Comparison of ENCODE assay signal across 11 cellular contexts in the genomic region with DNA sequence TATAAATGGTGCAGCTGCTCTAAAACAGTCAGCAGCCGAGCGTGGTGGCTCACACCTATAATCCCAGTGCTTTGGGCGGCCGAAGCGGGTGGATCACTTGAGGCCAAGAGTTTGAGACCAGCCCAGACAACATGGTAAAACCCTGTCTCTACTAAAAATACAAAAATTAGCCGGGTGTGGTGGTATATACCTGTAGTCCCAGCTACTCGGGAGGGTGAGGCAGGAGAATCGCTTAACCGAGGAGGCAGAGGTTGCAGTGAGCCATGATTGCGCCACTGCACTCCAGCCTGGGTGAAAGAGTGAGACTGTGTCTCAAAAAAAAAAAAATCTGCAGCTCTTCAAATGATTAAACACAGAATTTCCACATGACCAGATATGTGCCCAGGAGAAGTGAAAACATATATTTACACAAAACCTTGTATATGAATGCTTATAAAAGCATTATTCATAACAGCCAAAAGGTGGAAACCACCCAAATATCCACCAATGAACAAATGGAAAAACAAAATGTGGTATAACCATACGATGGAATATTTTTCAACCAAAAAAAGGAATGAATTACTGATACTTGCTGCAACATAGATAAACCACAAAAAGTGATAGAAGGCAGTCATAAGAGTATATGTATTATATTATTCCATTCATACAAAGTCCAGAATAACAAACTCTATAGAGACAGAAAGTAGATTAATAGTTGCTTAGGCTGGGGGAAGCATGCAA. TPM values are rescaled to one million over a fixed set of nuclear protein-coding genes. Genes with fewer than 3 reads are reported as not detected.
DNase-seq lines count a peak whose midpoint lies in the region; ATAC-seq and TF ChIP-seq lines count a peak whose summit lies in the region.
"Had no signal": no experiment of that assay in that cellular context is flagged by ENCODE, and none has a peak within 500 bp of the region (broad histone marks: within the 10 kb centered on the region; RNA-seq: fewer than 3 reads in every experiment).

No MANE protein-coding gene starts in this region.

- peak overlapping the region; percentile 90 for H3K27ac Mint-ChIP-seq in memory B cell

- peaks cover 41% of the 10 kb centered on the region for H3K4me1 ChIP-seq in left ventricle myocardium inferior
- H3K4me1 ChIP-seq in colonic mucosa, result no peaks in the 10 kb centered on the region

- no peaks in the 10 kb centered on the region for H3K27me3 Mint-ChIP-seq in memory B cell

- no peak overlapping the region for H3K4me3 ChIP-seq in left ventricle myocardium inferior
- no peak overlapping the region for H3K4me3 ChIP-seq in colonic mucosa

- TF ChIP-seq CTCF in left ventricle myocardium inferior (IDR thresholded peaks at IDR 0.05; ENCODE audit: borderline replicate concordance) (no peak), colonic mucosa (IDR thresholded peaks at IDR 0.05) (no peak)

- DNase-seq in activated CD4-positive, alpha-beta T cell treated with anti-CD3 and anti-CD28 coated beads, Interleukin-2, amount 50 U/mL, for 48 hours, result peak; percentile 31 to 38
- DNase-seq in activated CD4-positive, alpha-beta T cell treated with anti-CD3 and anti-CD28 coated beads, Interleukin-2, amount 50 U/mL, for 1 hour, result no peak
- DNase-seq in memory B cell (ENCODE audit: low spot score in 2 of 2) (no peak), HPDE6-E6E7 (ENCODE audit: extremely low spot score) (no peak), left ventricle myocardium inferior (no peak), colonic mucosa (no peak)
- DNase-seq: ACHN, NCI-H1105, PC-3 had no signal

- H3K27ac ChIP-seq in left ventricle myocardium inferior (replicated peaks), result no peak overlapping the region
- H3K27ac ChIP-seq in colonic mucosa, result no peak overlapping the region

- intact Hi-C loops in left ventricle myocardium inferior (cut with micrococcal nuclease) (no loop called here), colonic mucosa (cut with DNase I) (no loop called here)

- H3K4me3 Mint-ChIP-seq in memory B cell, result peak overlapping the region; percentile 28

- H3K36me3 ChIP-seq in left ventricle myocardium inferior (peaks cover 8% of the 10 kb centered on the region), colonic mucosa (no peaks in the 10 kb centered on the region)

- no peak overlapping the region for H3K9ac ChIP-seq in colonic mucosa (ENCODE audit: low read depth in 2 of 2, low read length in 2 of 2)

- no peaks in the 10 kb centered on the region for H3K9me3 Mint-ChIP-seq in memory B cell

- H3K27me3 ChIP-seq in left ventricle myocardium inferior (ENCODE audit: low read depth) (no peaks in the 10 kb centered on the region), colonic mucosa (no peaks in the 10 kb centered on the region)

- H3K9me3 ChIP-seq in left ventricle myocardium inferior (replicated peaks), result no peaks in the 10 kb centered on the region
- H3K9me3 ChIP-seq in colonic mucosa, result no peaks in the 10 kb centered on the region

- peaks cover 37% of the 10 kb centered on the region for H3K4me1 Mint-ChIP-seq in memory B cell

- peak; percentile 36 for ATAC-seq in GM21515 (IDR thresholded peaks at IDR 0.05; ENCODE audit: unreplicated experiment)
- ATAC-seq in HG03565 (IDR thresholded peaks at IDR 0.05; ENCODE audit: unreplicated experiment), result peak; percentile 48
- ATAC-seq in memory B cell (ENCODE audit: low read depth), result peak; percentile 40
- ATAC-seq: PC-3 had no signal

- peaks cover 13% of the 10 kb centered on the region for H3K36me3 Mint-ChIP-seq in memory B cell

RNA-seq across cellular contexts. Expression of gene EPS15, which starts 14.1 kb away (rescaled TPM):
- total RNA-seq in left ventricle myocardium inferior (64.5 TPM), colonic mucosa (10 to 100 TPM; 40.3 to 55.8 TPM)

Comparison
In these comparisons a context has a peak if more than half of its experiments do, and no peak if none do; other contexts are left out.
1. DNase-seq: peak in activated CD4-positive, alpha-beta T cell treated with anti-CD3 and anti-CD28 coated beads, Interleukin-2, amount 50 U/mL, for 48 hours (2 of 2); none in activated CD4-positive, alpha-beta T cell treated with anti-CD3 and anti-CD28 coated beads, Interleukin-2, amount 50 U/mL, for 1 hour (single experiment), memory B cell (0 of 2), HPDE6-E6E7 (single experiment), left ventricle myocardium inferior (single experiment) and colonic mucosa (single experiment).
2. Peak in every context shown above with its lines, with median percentiles within 50 percentile points of each other: ATAC-seq.